Comparison of ENCODE assay signal across 1 cellular context in the genomic region with DNA sequence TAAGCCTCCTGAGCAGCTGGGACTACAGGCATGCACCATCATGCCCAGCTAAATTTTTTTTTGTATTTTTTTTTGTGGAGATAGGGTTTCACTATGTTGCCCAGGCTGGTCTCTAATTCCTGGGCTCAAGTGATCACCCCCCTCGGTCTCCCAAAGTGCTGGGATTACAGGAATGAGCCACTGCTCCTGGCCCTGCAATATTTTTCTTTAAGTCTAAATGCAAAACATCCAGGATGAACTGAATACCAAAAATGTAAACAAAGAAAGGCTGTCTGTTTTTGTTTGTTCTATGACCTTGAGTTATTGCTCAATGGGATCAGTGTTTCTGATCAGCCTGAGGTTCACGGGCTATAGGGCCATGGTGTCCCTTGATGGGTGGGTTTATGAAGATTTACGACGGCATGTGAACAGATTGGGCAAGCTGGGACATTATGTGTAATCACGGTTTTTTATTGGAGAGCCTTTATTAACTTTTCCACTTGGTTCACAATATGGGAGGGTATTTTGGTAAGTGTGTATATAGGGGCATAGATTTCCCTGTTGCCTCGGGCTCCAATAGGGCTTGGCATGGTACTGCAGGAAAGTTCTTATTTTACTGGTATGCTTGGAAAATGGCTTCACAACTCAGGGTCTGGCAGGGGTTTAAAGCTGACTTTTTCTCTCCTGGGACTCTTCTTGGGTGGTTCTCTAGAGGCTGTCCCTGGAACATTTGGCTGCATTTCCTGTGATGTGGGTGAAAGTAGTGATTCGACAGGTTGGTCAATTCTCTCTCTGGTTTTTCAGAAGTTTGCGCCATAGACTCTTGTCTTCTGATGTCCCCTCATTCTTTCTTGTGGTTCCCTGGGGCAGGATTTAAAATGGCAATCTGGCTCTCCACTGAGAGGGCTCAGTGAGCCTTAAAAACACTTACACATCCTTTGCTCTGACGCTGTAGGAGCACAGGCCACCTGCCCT.
TF ChIP-seq lines count a peak whose summit lies in the region.

No MANE protein-coding gene starts in this region.

TF ChIP-seq in HepG2, 621 proteins besides CTCF, POLR2A, EP300 and RAD21 (continued from another document and continues in another):
- no peak for TF ChIP-seq ZNF800 (CRISPR knock-in tag; IDR thresholded peaks at IDR 0.05)
- TF ChIP-seq SP4 (CRISPR knock-in tag; IDR thresholded peaks at IDR 0.05): no peak
- peak; percentile 72 for TF ChIP-seq KDM6A (CRISPR knock-in tag; IDR thresholded peaks at IDR 0.05; ENCODE audit: low read depth)
- no peak for TF ChIP-seq NAIF1 (CRISPR knock-in tag; IDR thresholded peaks at IDR 0.05; ENCODE audit: borderline replicate concordance)
- no peak for TF ChIP-seq DNMT3B (CRISPR knock-in tag; conservative IDR thresholded peaks at IDR 0.05)
- no peak; the same call in 1 of the 2 replicates for TF ChIP-seq RXRA (CRISPR knock-in tag; IDR thresholded peaks at IDR 0.05)
- peak; percentile 79 for TF ChIP-seq HDAC2 (CRISPR knock-in tag; IDR thresholded peaks at IDR 0.05)
- no peak for TF ChIP-seq ZNF225 (CRISPR knock-in tag; IDR thresholded peaks at IDR 0.05)
- TF ChIP-seq BORCS8-MEF2B (CRISPR knock-in tag; IDR thresholded peaks at IDR 0.05): 0 out of 2 replicates have a peak, but pooled peaks have one; percentile 44
- no peak for TF ChIP-seq KLF15 (CRISPR knock-in tag; IDR thresholded peaks at IDR 0.05; ENCODE audit: borderline replicate concordance)
- no peak for TF ChIP-seq HINFP (CRISPR knock-in tag; IDR thresholded peaks at IDR 0.05; ENCODE audit: low read depth)
- TF ChIP-seq ZNF431 (CRISPR knock-in tag; IDR thresholded peaks at IDR 0.05; ENCODE audit: borderline replicate concordance, low read depth): no peak
- no peak for TF ChIP-seq KAT2B (IDR thresholded peaks at IDR 0.05; ENCODE audit: borderline replicate concordance, low read depth, low read length)
- TF ChIP-seq GABPA (IDR thresholded peaks at IDR 0.05; ENCODE audit: low read depth, low read length): no peak
- TF ChIP-seq GABPA (CRISPR knock-in tag; IDR thresholded peaks at IDR 0.05; ENCODE audit: low read depth): no peak
- TF ChIP-seq ZNF792 (CRISPR knock-in tag; IDR thresholded peaks at IDR 0.05): peak; percentile 45; the same call in 1 of the 2 replicates
- TF ChIP-seq HOXA3 (CRISPR knock-in tag; IDR thresholded peaks at IDR 0.05): peak; percentile 52
- peak; percentile 71 for TF ChIP-seq YEATS4 (CRISPR knock-in tag; IDR thresholded peaks at IDR 0.05; ENCODE audit: borderline replicate concordance)
- no peak for TF ChIP-seq HOXD1 (CRISPR knock-in tag; IDR thresholded peaks at IDR 0.05)
- TF ChIP-seq U2AF2 (IDR thresholded peaks at IDR 0.05; ENCODE audit: low read depth, low read length): no peak
- TF ChIP-seq ISX (CRISPR knock-in tag; conservative IDR thresholded peaks at IDR 0.05): no peak; the same call in 1 of the 2 replicates
- TF ChIP-seq ZNF34 (CRISPR knock-in tag; IDR thresholded peaks at IDR 0.05; ENCODE audit: borderline replicate concordance): no peak
- no peak for TF ChIP-seq TGIF2 (CRISPR knock-in tag; IDR thresholded peaks at IDR 0.05)
- no peak for TF ChIP-seq SOX6 (IDR thresholded peaks at IDR 0.05)
- TF ChIP-seq SOX6 (CRISPR knock-in tag; IDR thresholded peaks at IDR 0.05): peak; percentile 92
- no peak for TF ChIP-seq GPN1 (CRISPR knock-in tag; IDR thresholded peaks at IDR 0.05; ENCODE audit: borderline replicate concordance)
- no peak for TF ChIP-seq TOPORS (CRISPR knock-in tag; IDR thresholded peaks at IDR 0.05)
- TF ChIP-seq NFKBIZ (CRISPR knock-in tag; IDR thresholded peaks at IDR 0.05): peak; percentile 36; the same call in 1 of the 2 replicates
- TF ChIP-seq ZNF557 (CRISPR knock-in tag; IDR thresholded peaks at IDR 0.05): no peak
- no peak for TF ChIP-seq KMT2B (CRISPR knock-in tag; IDR thresholded peaks at IDR 0.05)
- no peak for TF ChIP-seq MAFF (IDR thresholded peaks at IDR 0.05; ENCODE audit: low read depth, low read length)
- TF ChIP-seq ZNF350 (CRISPR knock-in tag; IDR thresholded peaks at IDR 0.05; ENCODE audit: borderline replicate concordance, low read depth): peak; percentile 38; the same call in 1 of the 2 replicates
- TF ChIP-seq MIER2 (CRISPR knock-in tag; IDR thresholded peaks at IDR 0.05): 0 out of 2 replicates have a peak, but pooled peaks have one; percentile 13
- peak; percentile 76 for TF ChIP-seq ZNF121 (CRISPR knock-in tag; IDR thresholded peaks at IDR 0.05)
- no peak for TF ChIP-seq ZNF296 (CRISPR knock-in tag; conservative IDR thresholded peaks at IDR 0.05)
- TF ChIP-seq, protein P1, sequence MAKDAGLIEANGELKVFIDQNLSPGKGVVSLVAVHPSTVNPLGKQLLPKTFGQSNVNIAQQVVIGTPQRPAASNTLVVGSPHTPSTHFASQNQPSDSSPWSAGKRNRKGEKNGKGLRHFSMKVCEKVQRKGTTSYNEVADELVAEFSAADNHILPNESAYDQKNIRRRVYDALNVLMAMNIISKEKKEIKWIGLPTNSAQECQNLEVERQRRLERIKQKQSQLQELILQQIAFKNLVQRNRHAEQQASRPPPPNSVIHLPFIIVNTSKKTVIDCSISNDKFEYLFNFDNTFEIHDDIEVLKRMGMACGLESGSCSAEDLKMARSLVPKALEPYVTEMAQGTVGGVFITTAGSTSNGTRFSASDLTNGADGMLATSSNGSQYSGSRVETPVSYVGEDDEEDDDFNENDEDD (CRISPR knock-in tag; IDR thresholded peaks at IDR 0.05; ENCODE audit: borderline replicate concordance): 0 out of 2 replicates have a peak, but pooled peaks have one; percentile 22
- TF ChIP-seq ZHX2 (IDR thresholded peaks at IDR 0.05; ENCODE audit: low read depth): no peak
- TF ChIP-seq ZHX2 (CRISPR knock-in tag; IDR thresholded peaks at IDR 0.05; ENCODE audit: borderline replicate concordance): no peak
- TF ChIP-seq EHMT2 (IDR thresholded peaks at IDR 0.05; ENCODE audit: borderline replicate concordance, low read depth, low read length): peak; percentile 76; the same call in 1 of the 2 replicates
- TF ChIP-seq NCOA5 (CRISPR knock-in tag; IDR thresholded peaks at IDR 0.05): no peak
- TF ChIP-seq IRF2 (CRISPR knock-in tag; IDR thresholded peaks at IDR 0.05): peak; percentile 70; the same call in 1 of the 2 replicates
- TF ChIP-seq DMAP1 (CRISPR knock-in tag; IDR thresholded peaks at IDR 0.05): no peak
- TF ChIP-seq NRL (CRISPR knock-in tag; IDR thresholded peaks at IDR 0.05; ENCODE audit: borderline replicate concordance): no peak
- TF ChIP-seq, protein P2, sequence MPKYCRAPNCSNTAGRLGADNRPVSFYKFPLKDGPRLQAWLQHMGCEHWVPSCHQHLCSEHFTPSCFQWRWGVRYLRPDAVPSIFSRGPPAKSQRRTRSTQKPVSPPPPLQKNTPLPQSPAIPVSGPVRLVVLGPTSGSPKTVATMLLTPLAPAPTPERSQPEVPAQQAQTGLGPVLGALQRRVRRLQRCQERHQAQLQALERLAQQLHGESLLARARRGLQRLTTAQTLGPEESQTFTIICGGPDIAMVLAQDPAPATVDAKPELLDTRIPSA (CRISPR knock-in tag; IDR thresholded peaks at IDR 0.05; ENCODE audit: borderline replicate concordance): no peak
- TF ChIP-seq ZNF891 (CRISPR knock-in tag; IDR thresholded peaks at IDR 0.05): no peak
- TF ChIP-seq RFXANK (CRISPR knock-in tag; IDR thresholded peaks at IDR 0.05): no peak
- TF ChIP-seq SKI (IDR thresholded peaks at IDR 0.05; ENCODE audit: partially characterized antibody): peak; percentile 22
- TF ChIP-seq SRSF9 (IDR thresholded peaks at IDR 0.05; ENCODE audit: borderline replicate concordance, insufficient read depth, low read depth, low read length, poor library complexity, severe bottlenecking): no peak
- no peak for TF ChIP-seq GTF3A (CRISPR knock-in tag; conservative IDR thresholded peaks at IDR 0.05)
- TF ChIP-seq, protein P3, sequence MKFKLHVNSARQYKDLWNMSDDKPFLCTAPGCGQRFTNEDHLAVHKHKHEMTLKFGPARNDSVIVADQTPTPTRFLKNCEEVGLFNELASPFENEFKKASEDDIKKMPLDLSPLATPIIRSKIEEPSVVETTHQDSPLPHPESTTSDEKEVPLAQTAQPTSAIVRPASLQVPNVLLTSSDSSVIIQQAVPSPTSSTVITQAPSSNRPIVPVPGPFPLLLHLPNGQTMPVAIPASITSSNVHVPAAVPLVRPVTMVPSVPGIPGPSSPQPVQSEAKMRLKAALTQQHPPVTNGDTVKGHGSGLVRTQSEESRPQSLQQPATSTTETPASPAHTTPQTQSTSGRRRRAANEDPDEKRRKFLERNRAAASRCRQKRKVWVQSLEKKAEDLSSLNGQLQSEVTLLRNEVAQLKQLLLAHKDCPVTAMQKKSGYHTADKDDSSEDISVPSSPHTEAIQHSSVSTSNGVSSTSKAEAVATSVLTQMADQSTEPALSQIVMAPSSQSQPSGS (CRISPR knock-in tag; IDR thresholded peaks at IDR 0.05): peak; percentile 62
- TF ChIP-seq FOXO1 (CRISPR knock-in tag; IDR thresholded peaks at IDR 0.05): peak; percentile 92
- TF ChIP-seq MED1 (CRISPR knock-in tag; IDR thresholded peaks at IDR 0.05): peak; percentile 76
- no peak for TF ChIP-seq ATF3 (CRISPR knock-in tag; IDR thresholded peaks at IDR 0.05)
- TF ChIP-seq ZNF3 (CRISPR knock-in tag; IDR thresholded peaks at IDR 0.05): no peak
- TF ChIP-seq TFDP2 (CRISPR knock-in tag; IDR thresholded peaks at IDR 0.05): peak; percentile 21; the same call in 1 of the 2 replicates
